ENCODE assay signal across 7 cellular contexts in genomic region chr20:24086121-24086520, GRCh38.
"Had no signal": no experiment of that assay in that cellular context is flagged by ENCODE, and none has a peak within 500 bp of the region (broad histone marks: within the 10 kb centered on the region; RNA-seq: fewer than 3 reads in every experiment).

No MANE protein-coding gene starts in this region.

- H3K4me1 Mint-ChIP-seq: GM23338, H9, IgD-negative memory B cell had no signal

- H3K4me3 Mint-ChIP-seq: GM23338, H9, IgD-negative memory B cell had no signal

- DNase-seq: H9, HCEC 1CT, KBM-7 had no signal

- H3K4me3 ChIP-seq: GM23338 had no signal

- ATAC-seq: GM23338, HepG2 had no signal

- H3K27ac ChIP-seq: HL-60 had no signal

- H3K27ac Mint-ChIP-seq: GM23338, H9, IgD-negative memory B cell had no signal

- H3K27me3 Mint-ChIP-seq: IgD-negative memory B cell had no signal

- H3K36me3 Mint-ChIP-seq: IgD-negative memory B cell had no signal

- H3K4me2 ChIP-seq: GM23338 had no signal

- H2AFZ ChIP-seq: GM23338 had no signal
